ENCODE assay signal across 16 cellular contexts in genomic region chr4:126799971-126800722, GRCh38.
DNase-seq lines count a peak whose midpoint lies in the region; ATAC-seq and TF ChIP-seq lines count a peak whose summit lies in the region.
"Had no signal": no experiment of that assay in that cellular context is flagged by ENCODE, and none has a peak within 500 bp of the region (broad histone marks: within the 10 kb centered on the region; RNA-seq: fewer than 3 reads in every experiment).

No MANE protein-coding gene starts in this region.

- intact Hi-C loops in colonic mucosa (cut with DNase I), result no loop called here

- H3K4me1 Mint-ChIP-seq in activated naive CD8-positive, alpha-beta T cell treated with anti-CD3 and anti-CD28 coated beads, Interleukin-2, amount 50 U/mL, for 24 hours, result no peaks in the 10 kb centered on the region
- H3K4me1 Mint-ChIP-seq: naive B cell had no signal

- H3K4me3 ChIP-seq in fibroblast of villous mesenchyme (ENCODE audit: low read depth, low read length), result no peak overlapping the region
- H3K4me3 ChIP-seq in colonic mucosa, result no peak overlapping the region
- H3K4me3 ChIP-seq: transverse colon had no signal

- H3K9me3 Mint-ChIP-seq in activated naive CD8-positive, alpha-beta T cell treated with anti-CD3 and anti-CD28 coated beads, Interleukin-2, amount 50 U/mL, for 24 hours, result peaks cover 11% of the 10 kb centered on the region

- no peak overlapping the region for H3K27ac ChIP-seq in colonic mucosa
- H3K27ac ChIP-seq: transverse colon had no signal

- no peaks in the 10 kb centered on the region for H3K27me3 ChIP-seq in colonic mucosa
- H3K27me3 ChIP-seq: transverse colon had no signal

- no peaks in the 10 kb centered on the region for H3K9me3 ChIP-seq in colonic mucosa
- H3K9me3 ChIP-seq: transverse colon had no signal

- H3K36me3 ChIP-seq in colonic mucosa, result no peaks in the 10 kb centered on the region
- H3K36me3 ChIP-seq: transverse colon had no signal

- H3K27me3 Mint-ChIP-seq in activated naive CD8-positive, alpha-beta T cell treated with anti-CD3 and anti-CD28 coated beads, Interleukin-2, amount 50 U/mL, for 24 hours, result no peaks in the 10 kb centered on the region
- H3K27me3 Mint-ChIP-seq: activated CD8-positive, alpha-beta T cell treated with anti-CD3 and anti-CD28 coated beads for 36 hours; naive B cell had no signal

- H3K36me3 Mint-ChIP-seq in activated naive CD8-positive, alpha-beta T cell treated with anti-CD3 and anti-CD28 coated beads, Interleukin-2, amount 50 U/mL, for 24 hours (ENCODE audit: low read depth), result no peaks in the 10 kb centered on the region
- H3K36me3 Mint-ChIP-seq: naive B cell had no signal

- no peak overlapping the region for H3K27ac Mint-ChIP-seq in activated naive CD8-positive, alpha-beta T cell treated with anti-CD3 and anti-CD28 coated beads, Interleukin-2, amount 50 U/mL, for 24 hours
- H3K27ac Mint-ChIP-seq: activated CD8-positive, alpha-beta T cell treated with anti-CD3 and anti-CD28 coated beads for 36 hours; naive B cell had no signal

- no peak overlapping the region for H3K4me3 Mint-ChIP-seq in activated naive CD8-positive, alpha-beta T cell treated with anti-CD3 and anti-CD28 coated beads, Interleukin-2, amount 50 U/mL, for 24 hours
- H3K4me3 Mint-ChIP-seq: activated CD8-positive, alpha-beta T cell treated with anti-CD3 and anti-CD28 coated beads for 36 hours; naive B cell had no signal

- no peak for ATAC-seq in activated naive CD8-positive, alpha-beta T cell treated with anti-CD3 and anti-CD28 coated beads, Interleukin-2, amount 50 U/mL, for 24 hours
- ATAC-seq: activated CD8-positive, alpha-beta T cell treated with anti-CD3 and anti-CD28 coated beads for 36 hours had no signal

- no peaks in the 10 kb centered on the region for H3K4me1 ChIP-seq in colonic mucosa
- H3K4me1 ChIP-seq: transverse colon had no signal

- DNase-seq in COR-L47 (lab: John Stamatoyannopoulos, UW) (peak; percentile 2), NCI-H1105 (lab: John Stamatoyannopoulos, UW) (peak; percentile 6), amniotic epithelial cell (ENCODE audit: low read depth) (peak; percentile 21), fibroblast of villous mesenchyme (ENCODE audit: low read depth) (peak; percentile 41), NCI-H2107 treated with DMSO at 0.1 percent for 48 hours (lab: John Stamatoyannopoulos, UW; ENCODE audit: unreplicated experiment) (no peak), colonic mucosa (no peak), T1000 (lab: John Stamatoyannopoulos, UW) (no peak)
- no peak for DNase-seq in activated naive CD8-positive, alpha-beta T cell treated with anti-CD3 and anti-CD28 coated beads, Interleukin-2, amount 50 U/mL, for 24 hours
- DNase-seq: activated CD8-positive, alpha-beta T cell treated with anti-CD3 and anti-CD28 coated beads for 36 hours; activated effector memory CD4-positive, alpha-beta T cell treated with anti-CD3 and anti-CD28 coated beads, Interleukin-2, amount 50 U/mL, for 16 hours; naive B cell; NCI-H1048; NCI-H524 treated with DMSO at 0.1 percent for 48 hours; SHP77; stimulated activated CD4-positive, alpha-beta T cell treated with anti-CD3 and anti-CD28 coated beads, Interleukin-2, amount 100 ng/mL, for 48 hours; transverse colon had no signal

- H3K9ac ChIP-seq in colonic mucosa (ENCODE audit: low read depth in 2 of 2, low read length in 2 of 2), result no peak overlapping the region

- TF ChIP-seq CTCF in fibroblast of villous mesenchyme (IDR thresholded peaks at IDR 0.05; ENCODE audit: insufficient read depth, low read depth, low read length), result no peak
- no peak for TF ChIP-seq CTCF in colonic mucosa (IDR thresholded peaks at IDR 0.05)

Comparison
In these comparisons a context has a peak if more than half of its experiments do, and no peak if none do; other contexts are left out.
1. DNase-seq: peak in COR-L47 (single experiment), NCI-H1105 (single experiment), amniotic epithelial cell (single experiment) and fibroblast of villous mesenchyme (single experiment); none in activated naive CD8-positive, alpha-beta T cell treated with anti-CD3 and anti-CD28 coated beads, Interleukin-2, amount 50 U/mL, for 24 hours (single experiment), NCI-H2107 treated with DMSO at 0.1 percent for 48 hours (single experiment), colonic mucosa (single experiment) and T1000 (single experiment).